ENCODE assay signal across 1 cellular context in the genomic region with DNA sequence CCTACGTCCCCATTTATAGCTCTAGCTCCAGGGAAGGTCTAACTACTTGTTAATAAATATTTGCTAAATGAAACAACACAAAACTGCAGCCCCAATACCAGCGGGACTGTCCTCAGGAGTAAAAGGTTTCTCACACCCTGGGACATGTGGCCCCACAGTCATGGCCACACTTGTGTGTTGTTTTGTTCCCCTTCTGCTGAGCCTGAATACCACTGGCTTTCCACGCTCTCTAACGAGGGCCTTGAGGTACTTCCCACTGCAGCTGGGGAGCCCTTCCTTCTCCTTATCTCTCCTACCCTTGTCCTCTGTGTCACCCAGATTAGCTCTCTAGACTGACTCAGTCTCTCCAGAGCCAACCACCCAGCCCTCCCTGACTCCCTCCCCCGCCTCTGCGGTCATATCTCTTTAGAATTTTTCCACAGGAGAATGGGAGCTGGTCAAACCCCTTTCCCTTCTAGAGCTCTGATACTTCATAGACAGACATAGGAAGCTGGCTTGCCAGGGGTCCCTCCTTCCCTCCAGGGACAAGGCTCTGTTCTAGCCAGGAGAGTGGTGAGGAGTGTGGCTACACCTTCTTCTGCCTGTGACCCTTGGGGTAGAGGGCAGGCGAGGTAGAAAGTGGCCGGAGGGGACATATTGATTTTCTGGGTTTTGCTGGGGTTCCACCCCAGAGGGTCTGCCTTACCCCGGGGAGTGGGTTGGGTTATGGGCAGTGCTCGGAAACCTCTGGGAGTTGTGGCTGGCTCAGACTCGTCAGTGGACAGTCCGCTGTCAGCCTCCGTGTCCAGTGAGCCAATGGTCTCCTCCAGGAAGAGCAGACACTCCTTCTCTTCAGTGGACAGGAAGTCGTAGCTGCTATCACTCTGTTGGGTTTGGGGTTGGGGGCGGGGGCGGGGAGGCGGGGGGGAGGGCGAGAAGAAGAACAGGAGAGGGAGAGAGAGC.
TF ChIP-seq lines count a peak whose summit lies in the region.

No MANE protein-coding gene starts in this region.

TF ChIP-seq in K562, 482 proteins besides CTCF, POLR2A, EP300 and RAD21 (continues in another document):
- TF ChIP-seq POLR2H (tag; IDR thresholded peaks at IDR 0.05; ENCODE audit: low read depth): peak; percentile 89
- peak; percentile 100 for TF ChIP-seq NCOR1 (IDR thresholded peaks at IDR 0.05)
- peak; percentile 97 for TF ChIP-seq BCOR (IDR thresholded peaks at IDR 0.05)
- peak; percentile 68 for TF ChIP-seq ZNF764 (CRISPR knock-in tag; IDR thresholded peaks at IDR 0.05; ENCODE audit: low read depth)
- TF ChIP-seq RCOR1 (IDR thresholded peaks at IDR 0.05; ENCODE audit: borderline replicate concordance in 1 of 2, low read depth in 2 of 2, low read length in 2 of 2): peak; percentile 76 to 96; a peak in 3 of 4 replicates
- peak; percentile 98 for TF ChIP-seq TARDBP (IDR thresholded peaks at IDR 0.05)
- TF ChIP-seq, protein P1, sequence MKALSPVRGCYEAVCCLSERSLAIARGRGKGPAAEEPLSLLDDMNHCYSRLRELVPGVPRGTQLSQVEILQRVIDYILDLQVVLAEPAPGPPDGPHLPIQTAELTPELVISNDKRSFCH (CRISPR knock-in tag; IDR thresholded peaks at IDR 0.05): peak; percentile 83; the same call in 1 of the 2 replicates
- TF ChIP-seq, protein P1 (tag; IDR thresholded peaks at IDR 0.05): peak; percentile 99
- no peak for TF ChIP-seq SRSF3 (IDR thresholded peaks at IDR 0.05; ENCODE audit: insufficient read depth, low read length)
- TF ChIP-seq MAZ (CRISPR knock-in tag; conservative IDR thresholded peaks at IDR 0.05 in 1 of 2, IDR thresholded peaks at IDR 0.05 in 1 of 2): peak; percentile 94 to 100
- peak in 1 of 2 experiments; percentile 95; a peak in 2 of 4 replicates for TF ChIP-seq BCLAF1 (IDR thresholded peaks at IDR 0.05; ENCODE audit: borderline replicate concordance in 1 of 2, control insufficient read depth in 1 of 2, low read depth in 2 of 2, low read length in 1 of 2)
- peak; percentile 92 for TF ChIP-seq TEAD2 (tag; IDR thresholded peaks at IDR 0.05)
- TF ChIP-seq HNRNPK (IDR thresholded peaks at IDR 0.05; ENCODE audit: low read depth, low read length, poor library complexity, severe bottlenecking): no peak
- TF ChIP-seq JUN (IDR thresholded peaks at IDR 0.05; ENCODE audit: borderline replicate concordance, low read depth, low read length): peak; percentile 99
- peak; percentile 97 for TF ChIP-seq JUN (CRISPR knock-in tag; IDR thresholded peaks at IDR 0.05; ENCODE audit: borderline replicate concordance)
- no peak for TF ChIP-seq MED1 (CRISPR knock-in tag; IDR thresholded peaks at IDR 0.05; ENCODE audit: borderline replicate concordance)
- peak; percentile 95 for TF ChIP-seq HES1 (IDR thresholded peaks at IDR 0.05; ENCODE audit: low read depth)
- peak; percentile 98 for TF ChIP-seq FOXM1 (IDR thresholded peaks at IDR 0.05; ENCODE audit: low read depth)
- no peak for TF ChIP-seq FOXM1 (CRISPR knock-in tag; IDR thresholded peaks at IDR 0.05; ENCODE audit: low read depth)
- no peak; the same call in 1 of the 2 replicates for TF ChIP-seq SREBF1 (IDR thresholded peaks at IDR 0.05; ENCODE audit: borderline replicate concordance, low read depth, low read length)
- TF ChIP-seq GATAD2A (IDR thresholded peaks at IDR 0.05): peak; percentile 95
- peak; percentile 97 for TF ChIP-seq STAT5A (IDR thresholded peaks at IDR 0.05; ENCODE audit: borderline replicate concordance, low read length)
- no peak; the same call in 1 of the 2 replicates for TF ChIP-seq C11orf30 (IDR thresholded peaks at IDR 0.05; ENCODE audit: low read depth)
- peak; percentile 100 for TF ChIP-seq FOSL1 (tag; conservative IDR thresholded peaks at IDR 0.05)
- peak; percentile 81; the same call in 1 of the 2 replicates for TF ChIP-seq ZNF57 (CRISPR knock-in tag; IDR thresholded peaks at IDR 0.05)
- TF ChIP-seq SNIP1 (IDR thresholded peaks at IDR 0.05; ENCODE audit: low read depth): no peak
- TF ChIP-seq ZNF274 (IDR thresholded peaks at IDR 0.05; ENCODE audit: borderline replicate concordance, low read depth, low read length): peak; percentile 79; the same call in 1 of the 2 replicates
- TF ChIP-seq, protein P2, sequence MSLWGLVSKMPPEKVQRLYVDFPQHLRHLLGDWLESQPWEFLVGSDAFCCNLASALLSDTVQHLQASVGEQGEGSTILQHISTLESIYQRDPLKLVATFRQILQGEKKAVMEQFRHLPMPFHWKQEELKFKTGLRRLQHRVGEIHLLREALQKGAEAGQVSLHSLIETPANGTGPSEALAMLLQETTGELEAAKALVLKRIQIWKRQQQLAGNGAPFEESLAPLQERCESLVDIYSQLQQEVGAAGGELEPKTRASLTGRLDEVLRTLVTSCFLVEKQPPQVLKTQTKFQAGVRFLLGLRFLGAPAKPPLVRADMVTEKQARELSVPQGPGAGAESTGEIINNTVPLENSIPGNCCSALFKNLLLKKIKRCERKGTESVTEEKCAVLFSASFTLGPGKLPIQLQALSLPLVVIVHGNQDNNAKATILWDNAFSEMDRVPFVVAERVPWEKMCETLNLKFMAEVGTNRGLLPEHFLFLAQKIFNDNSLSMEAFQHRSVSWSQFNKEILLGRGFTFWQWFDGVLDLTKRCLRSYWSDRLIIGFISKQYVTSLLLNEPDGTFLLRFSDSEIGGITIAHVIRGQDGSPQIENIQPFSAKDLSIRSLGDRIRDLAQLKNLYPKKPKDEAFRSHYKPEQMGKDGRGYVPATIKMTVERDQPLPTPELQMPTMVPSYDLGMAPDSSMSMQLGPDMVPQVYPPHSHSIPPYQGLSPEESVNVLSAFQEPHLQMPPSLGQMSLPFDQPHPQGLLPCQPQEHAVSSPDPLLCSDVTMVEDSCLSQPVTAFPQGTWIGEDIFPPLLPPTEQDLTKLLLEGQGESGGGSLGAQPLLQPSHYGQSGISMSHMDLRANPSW (CRISPR knock-in tag; IDR thresholded peaks at IDR 0.05): no peak; the same call in none of the 2 replicates
- TF ChIP-seq, protein P3, sequence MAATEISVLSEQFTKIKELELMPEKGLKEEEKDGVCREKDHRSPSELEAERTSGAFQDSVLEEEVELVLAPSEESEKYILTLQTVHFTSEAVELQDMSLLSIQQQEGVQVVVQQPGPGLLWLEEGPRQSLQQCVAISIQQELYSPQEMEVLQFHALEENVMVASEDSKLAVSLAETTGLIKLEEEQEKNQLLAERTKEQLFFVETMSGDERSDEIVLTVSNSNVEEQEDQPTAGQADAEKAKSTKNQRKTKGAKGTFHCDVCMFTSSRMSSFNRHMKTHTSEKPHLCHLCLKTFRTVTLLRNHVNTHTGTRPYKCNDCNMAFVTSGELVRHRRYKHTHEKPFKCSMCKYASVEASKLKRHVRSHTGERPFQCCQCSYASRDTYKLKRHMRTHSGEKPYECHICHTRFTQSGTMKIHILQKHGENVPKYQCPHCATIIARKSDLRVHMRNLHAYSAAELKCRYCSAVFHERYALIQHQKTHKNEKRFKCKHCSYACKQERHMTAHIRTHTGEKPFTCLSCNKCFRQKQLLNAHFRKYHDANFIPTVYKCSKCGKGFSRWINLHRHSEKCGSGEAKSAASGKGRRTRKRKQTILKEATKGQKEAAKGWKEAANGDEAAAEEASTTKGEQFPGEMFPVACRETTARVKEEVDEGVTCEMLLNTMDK (IDR thresholded peaks at IDR 0.05; ENCODE audit: borderline replicate concordance, insufficient read depth, low read depth, low read length, poor library complexity, severe bottlenecking): no peak
- peak in 1 of 2 experiments; percentile 96; a peak in 2 of 4 replicates for TF ChIP-seq NONO (IDR thresholded peaks at IDR 0.05; ENCODE audit: low read depth in 2 of 2, low read length in 1 of 2)
- TF ChIP-seq KLF1 (tag; IDR thresholded peaks at IDR 0.05): peak; percentile 37; the same call in 1 of the 2 replicates
- peak; percentile 100 for TF ChIP-seq SMARCC2 (IDR thresholded peaks at IDR 0.05; ENCODE audit: low read depth)
- TF ChIP-seq MEF2A (IDR thresholded peaks at IDR 0.05; ENCODE audit: control insufficient read depth, low read depth, low read length): peak; percentile 71; the same call in 1 of the 2 replicates
- TF ChIP-seq E2F3 (CRISPR knock-in tag; IDR thresholded peaks at IDR 0.05): peak; percentile 96
- peak; percentile 99 for TF ChIP-seq TEAD4 (IDR thresholded peaks at IDR 0.05; ENCODE audit: low read length)
- TF ChIP-seq TEAD4 (CRISPR knock-in tag; IDR thresholded peaks at IDR 0.05; ENCODE audit: borderline replicate concordance): no peak; the same call in 1 of the 2 replicates
- TF ChIP-seq, protein P4, sequence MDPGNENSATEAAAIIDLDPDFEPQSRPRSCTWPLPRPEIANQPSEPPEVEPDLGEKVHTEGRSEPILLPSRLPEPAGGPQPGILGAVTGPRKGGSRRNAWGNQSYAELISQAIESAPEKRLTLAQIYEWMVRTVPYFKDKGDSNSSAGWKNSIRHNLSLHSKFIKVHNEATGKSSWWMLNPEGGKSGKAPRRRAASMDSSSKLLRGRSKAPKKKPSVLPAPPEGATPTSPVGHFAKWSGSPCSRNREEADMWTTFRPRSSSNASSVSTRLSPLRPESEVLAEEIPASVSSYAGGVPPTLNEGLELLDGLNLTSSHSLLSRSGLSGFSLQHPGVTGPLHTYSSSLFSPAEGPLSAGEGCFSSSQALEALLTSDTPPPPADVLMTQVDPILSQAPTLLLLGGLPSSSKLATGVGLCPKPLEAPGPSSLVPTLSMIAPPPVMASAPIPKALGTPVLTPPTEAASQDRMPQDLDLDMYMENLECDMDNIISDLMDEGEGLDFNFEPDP (CRISPR knock-in tag; IDR thresholded peaks at IDR 0.05): peak; percentile 94
- peak; percentile 24 for TF ChIP-seq ZNF785 (CRISPR knock-in tag; IDR thresholded peaks at IDR 0.05)
- no peak; the same call in 1 of the 2 replicates for TF ChIP-seq MXI1 (IDR thresholded peaks at IDR 0.05; ENCODE audit: low read depth, low read length)
- no peak for TF ChIP-seq FOXA1 (IDR thresholded peaks at IDR 0.05; ENCODE audit: borderline replicate concordance)
- no peak for TF ChIP-seq NR1H2 (CRISPR knock-in tag; IDR thresholded peaks at IDR 0.05)
- peak; percentile 99 for TF ChIP-seq ZNF589 (CRISPR knock-in tag; IDR thresholded peaks at IDR 0.05; ENCODE audit: low read depth)
- TF ChIP-seq HNRNPL (IDR thresholded peaks at IDR 0.05; ENCODE audit: low read depth, low read length): no peak
- peak; percentile 71 for TF ChIP-seq AFF4 (CRISPR knock-in tag; IDR thresholded peaks at IDR 0.05)
- TF ChIP-seq MNT (conservative IDR thresholded peaks at IDR 0.05): peak; percentile 78 to 89
- no peak for TF ChIP-seq CSDE1 (IDR thresholded peaks at IDR 0.05)
